ENCODE assay signal across 1 cellular context in genomic region chr17:43411820-43412529, GRCh38.
TF ChIP-seq lines count a peak whose summit lies in the region.

No MANE protein-coding gene starts in this region.

TF ChIP-seq in IMR-90, 13 proteins besides CTCF, POLR2A, EP300 and RAD21:
- TF ChIP-seq CHD1 (IDR thresholded peaks at IDR 0.05; ENCODE audit: low read depth, low read length) (no peak), NFE2L2 (IDR thresholded peaks at IDR 0.05; ENCODE audit: low read depth, low read length) (no peak), BHLHE40 (IDR thresholded peaks at IDR 0.05; ENCODE audit: low read depth, low read length) (no peak), MAFK (IDR thresholded peaks at IDR 0.05; ENCODE audit: low read depth, low read length) (no peak), FOS (IDR thresholded peaks at IDR 0.05; ENCODE audit: low read depth, low read length) (no peak), ELK1 (IDR thresholded peaks at IDR 0.05; ENCODE audit: borderline replicate concordance, low read depth, low read length) (no peak), USF2 (IDR thresholded peaks at IDR 0.05; ENCODE audit: low read depth, low read length) (no peak), MXI1 (IDR thresholded peaks at IDR 0.05; ENCODE audit: borderline replicate concordance, low read depth, low read length) (no peak), RCOR1 (IDR thresholded peaks at IDR 0.05; ENCODE audit: insufficient replicate concordance, low read length) (no peak), RFX5 (IDR thresholded peaks at IDR 0.05; ENCODE audit: low read depth, low read length) (no peak), CEBPB (IDR thresholded peaks at IDR 0.05; ENCODE audit: low read depth, low read length) (no peak), SMC3 (IDR thresholded peaks at IDR 0.05; ENCODE audit: low read depth, low read length) (no peak), MAZ (IDR thresholded peaks at IDR 0.05; ENCODE audit: borderline replicate concordance, low read depth, low read length) (no peak)
